ENCODE assay signal across 8 cellular contexts in the genomic region with DNA sequence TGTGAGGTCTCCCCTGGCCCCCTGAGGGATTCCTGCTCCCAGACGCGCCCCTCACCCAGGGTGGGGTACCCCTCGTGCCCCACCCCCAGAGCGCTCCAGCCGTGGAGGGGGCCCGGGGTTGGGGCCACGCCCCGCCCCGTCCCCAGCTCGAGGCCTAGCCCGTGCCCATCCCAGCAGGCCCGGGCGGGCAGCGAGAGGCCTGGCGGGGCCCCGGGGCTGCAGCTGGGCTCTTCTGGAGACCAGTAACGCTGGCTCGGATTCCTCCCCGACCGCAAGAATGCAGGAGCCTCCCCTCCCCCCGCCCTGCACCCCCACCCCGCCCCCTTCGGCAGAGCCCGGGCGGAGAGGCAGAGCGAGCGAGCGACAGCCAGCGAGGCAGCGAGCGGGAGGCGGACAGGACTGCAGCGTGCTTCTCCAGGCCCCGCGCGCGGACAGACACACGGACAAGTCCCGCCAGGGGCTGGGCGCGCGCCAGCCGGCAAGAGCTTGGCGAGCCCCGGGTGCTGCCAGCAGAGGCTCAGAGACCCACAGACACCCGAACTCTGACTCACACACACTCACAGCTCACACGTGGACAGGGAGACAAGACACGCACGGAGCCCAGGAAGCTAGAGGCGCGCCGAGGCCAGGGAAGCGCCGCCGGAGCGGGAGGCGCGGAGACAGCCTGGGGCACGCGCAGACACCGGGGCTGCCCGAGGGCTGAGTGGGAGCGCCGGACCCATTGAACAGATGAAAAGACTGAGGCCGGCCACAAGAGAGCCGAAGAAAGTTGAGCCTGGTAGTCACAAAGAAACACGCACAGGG. TPM values are rescaled to one million over a fixed set of nuclear protein-coding genes. Genes with fewer than 3 reads are reported as not detected.
DNase-seq lines count a peak whose midpoint lies in the region; ATAC-seq and TF ChIP-seq lines count a peak whose summit lies in the region.

No MANE protein-coding gene starts in this region.

- intact Hi-C loops in Panc1 (cut with micrococcal nuclease; ENCODE audit: unreplicated experiment) (no loop called here), left ventricle myocardium inferior (cut with micrococcal nuclease) (no loop called here), posterior vena cava (cut with DNase I) (no loop called here)

- H3K36me3 ChIP-seq in Panc1 (ENCODE audit: control insufficient read depth, insufficient read depth, low read length) (peaks cover 3% of the 10 kb centered on the region; the same call in 1 of the 2 replicates), left ventricle myocardium inferior (peaks cover 29% of the 10 kb centered on the region)

- POLR2A ChIA-PET in Panc1 (lab: Charles Lee), result interaction anchor here (0.7 to 2.3 kb wide), 6 partner anchors 13 to 200 kb away, joined by 3 to 22 read pairs (median 4); a partner anchor contains a TSS

- H3K4me3 ChIP-seq in Panc1 (ENCODE audit: low read depth in 2 of 2, low read length in 2 of 2), result peak overlapping the region; percentile 29 to 43
- H3K4me3 ChIP-seq in left ventricle myocardium inferior, result peak overlapping the region; percentile 63

- CTCF ChIA-PET in Panc1 (lab: Charles Lee), result interaction anchor here (0.5 to 0.7 kb wide), 2 partner anchors 12 to 26 kb away, joined by 4 to 8 read pairs; no protein-coding TSS in a partner anchor

- in situ Hi-C loops in Panc1 (cut with HindIII; ENCODE audit: low pct_unique_long_range_greater_than_20kb, low sequenced_read_pairs), result no loop called here

- H3K9me3 ChIP-seq in Panc1 (ENCODE audit: control insufficient read depth, insufficient read depth, low read depth, low read length) (no peaks in the 10 kb centered on the region), left ventricle myocardium inferior (replicated peaks) (no peaks in the 10 kb centered on the region)

- DNase-seq in DMS53 (lab: John Stamatoyannopoulos, UW) (peak; percentile 96), Panc1 (ENCODE audit: low read depth, low spot score) (no peak), amniotic epithelial cell (ENCODE audit: low read depth) (peak; percentile 96), left ventricle myocardium inferior (peak; percentile 77), posterior vena cava (ENCODE audit: low spot score) (peak; percentile 90), GDM1 (lab: John Stamatoyannopoulos, UW) (no peak)

- H3K4me1 ChIP-seq in Panc1 (ENCODE audit: control insufficient read depth, insufficient read depth, low read length) (peaks cover 96% of the 10 kb centered on the region), left ventricle myocardium inferior (peaks cover 95% of the 10 kb centered on the region)

- H3K27me3 ChIP-seq in Panc1 (ENCODE audit: control insufficient read depth, insufficient read depth, low read length) (no peaks in the 10 kb centered on the region), left ventricle myocardium inferior (ENCODE audit: low read depth) (no peaks in the 10 kb centered on the region)

- TF ChIP-seq CTCF in Panc1 (IDR thresholded peaks at IDR 0.05) (no peak), left ventricle myocardium inferior (IDR thresholded peaks at IDR 0.05; ENCODE audit: borderline replicate concordance) (no peak)

- BruUV-seq in Panc1 (replicated peaks; lab: Mats Ljungman, UMichigan), result no TSS peak

- ATAC-seq in Panc1 (peak; percentile 40), HG03039 (IDR thresholded peaks at IDR 0.05; ENCODE audit: unreplicated experiment) (no peak), GM19328 (IDR thresholded peaks at IDR 0.05; ENCODE audit: unreplicated experiment) (no peak)

- peak overlapping the region; percentile 99 for H3K27ac ChIP-seq in Panc1 (ENCODE audit: low read length)
- H3K27ac ChIP-seq in left ventricle myocardium inferior (replicated peaks), result peak overlapping the region; percentile 96

RNA-seq across cellular contexts. Expression of a gene that starts 15.2 kb away (rescaled TPM):
- total RNA-seq in Panc1 (2021; ENCODE audit: unreplicated experiment) (234 TPM), left ventricle myocardium inferior (43.8 TPM), posterior vena cava (10 to 100 TPM; 89.2 to 89.5 TPM)
- polyA plus RNA-seq in Panc1 (2012; ENCODE audit: insufficient read length), result 207 TPM

RNA-seq across cellular contexts. Expression of a gene that starts 26.8 kb away (rescaled TPM):
- not detected for total RNA-seq in Panc1 (2021; ENCODE audit: unreplicated experiment)
- not detected for polyA plus RNA-seq in Panc1 (2012; ENCODE audit: insufficient read length)
- not detected for total RNA-seq in left ventricle myocardium inferior
- total RNA-seq in posterior vena cava, result under 1 TPM in 1 of 2 donors, not detected in 1; 0.10 TPM

RNA-seq across cellular contexts. Expression of a gene that starts 45.6 kb away (rescaled TPM):
- total RNA-seq in Panc1 (2021; ENCODE audit: unreplicated experiment), result 0.92 TPM
- 4.6 TPM for polyA plus RNA-seq in Panc1 (2012; ENCODE audit: insufficient read length)
- total RNA-seq in left ventricle myocardium inferior, result not detected
- total RNA-seq in posterior vena cava, result not detected

Comparison
In these comparisons a context has a peak if more than half of its experiments do, and no peak if none do; other contexts are left out.
1. DNase-seq: peak in DMS53 (single experiment), amniotic epithelial cell (single experiment), left ventricle myocardium inferior (single experiment) and posterior vena cava (single experiment); none in Panc1 (single experiment) and GDM1 (single experiment).